27 cellular contexts compared by ENCODE assay signal in genomic region chr12:12336511-12336910, GRCh38.
"Had no signal": no experiment of that assay in that cellular context is flagged by ENCODE, and none has a peak within 500 bp of the region (broad histone marks: within the 10 kb centered on the region; RNA-seq: fewer than 3 reads in every experiment).

No MANE protein-coding gene starts in this region.

- H3K4me3 Mint-ChIP-seq: memory B cell; natural killer cell; neural crest cell; stimulated activated memory B cell treated with anti-CD40 and anti-IgM and Interleukin-4, amounts not matched to agents 10 μg/mL and 1 μg/mL and 100 μg/mL, for 72 hours had no signal

- H3K27ac Mint-ChIP-seq: memory B cell; natural killer cell; stimulated activated memory B cell treated with anti-CD40 and anti-IgM and Interleukin-4, amounts not matched to agents 10 μg/mL and 1 μg/mL and 100 μg/mL, for 72 hours had no signal

- H3K9me3 Mint-ChIP-seq: memory B cell; natural killer cell; neural crest cell; stimulated activated memory B cell treated with anti-CD40 and anti-IgM and Interleukin-4, amounts not matched to agents 10 μg/mL and 1 μg/mL and 100 μg/mL, for 72 hours had no signal

- H3K27me3 Mint-ChIP-seq: stimulated activated memory B cell treated with anti-CD40 and anti-IgM and Interleukin-4, amounts not matched to agents 10 μg/mL and 1 μg/mL and 100 μg/mL, for 72 hours had no signal

- H3K27ac ChIP-seq: esophagus muscularis mucosa, foreskin keratinocyte, gastroesophageal sphincter, heart left ventricle, lower lobe of right lung, prostate gland, right atrium auricular region, sigmoid colon, testis, tibial artery, upper lobe of left lung had no signal

- H3K27me3 ChIP-seq: dorsolateral prefrontal cortex, esophagus muscularis mucosa, foreskin keratinocyte, gastroesophageal sphincter, heart left ventricle, right atrium auricular region, sigmoid colon, testis, tibial artery, upper lobe of left lung had no signal

- H3K4me3 ChIP-seq: dorsolateral prefrontal cortex, esophagus muscularis mucosa, gastroesophageal sphincter, heart left ventricle, lower lobe of right lung, prostate gland, right atrium auricular region, sigmoid colon, testis, tibial artery, upper lobe of left lung had no signal

- H3K36me3 Mint-ChIP-seq: natural killer cell; stimulated activated memory B cell treated with anti-CD40 and anti-IgM and Interleukin-4, amounts not matched to agents 10 μg/mL and 1 μg/mL and 100 μg/mL, for 72 hours had no signal

- DNase-seq: dorsolateral prefrontal cortex; effector CD4-positive, alpha-beta T cell; heart left ventricle; hippocampal formation; kidney glomerular epithelial cell; left colon; left ventricle myocardium superior; lower lobe of right lung; natural killer cell; sigmoid colon; stimulated activated CD4-positive, alpha-beta T cell treated with anti-CD3 and anti-CD28 coated beads, Interleukin-4, amount 100 ng/mL, for 4 hours; stimulated activated naive CD8-positive, alpha-beta T cell treated with anti-CD3 and anti-CD28 coated beads, Interleukin-15, Interleukin-2, amounts not matched to agents 100 U/mL and 50 U/mL, for 24 hours; substantia nigra; testis; tibial artery had no signal

- H3K4me1 ChIP-seq: testis had no signal

- H3K36me3 ChIP-seq: prostate gland had no signal

- FAIRE-seq: colon, islet of Langerhans, urothelium cell line had no signal

- ATAC-seq: gastroesophageal sphincter; heart left ventricle; left colon; left ventricle myocardium superior; natural killer cell; stimulated activated memory B cell treated with anti-CD40 and anti-IgM and Interleukin-4, amounts not matched to agents 10 μg/mL and 1 μg/mL and 100 μg/mL, for 72 hours; stimulated activated naive CD8-positive, alpha-beta T cell treated with anti-CD3 and anti-CD28 coated beads, Interleukin-15, Interleukin-2, amounts not matched to agents 100 U/mL and 50 U/mL, for 24 hours had no signal

- H3K9me3 ChIP-seq: esophagus muscularis mucosa, gastroesophageal sphincter, heart left ventricle, lower lobe of right lung, prostate gland, right atrium auricular region, sigmoid colon, testis, tibial artery, upper lobe of left lung had no signal
